1 cellular context compared by ENCODE assay signal in the genomic region with DNA sequence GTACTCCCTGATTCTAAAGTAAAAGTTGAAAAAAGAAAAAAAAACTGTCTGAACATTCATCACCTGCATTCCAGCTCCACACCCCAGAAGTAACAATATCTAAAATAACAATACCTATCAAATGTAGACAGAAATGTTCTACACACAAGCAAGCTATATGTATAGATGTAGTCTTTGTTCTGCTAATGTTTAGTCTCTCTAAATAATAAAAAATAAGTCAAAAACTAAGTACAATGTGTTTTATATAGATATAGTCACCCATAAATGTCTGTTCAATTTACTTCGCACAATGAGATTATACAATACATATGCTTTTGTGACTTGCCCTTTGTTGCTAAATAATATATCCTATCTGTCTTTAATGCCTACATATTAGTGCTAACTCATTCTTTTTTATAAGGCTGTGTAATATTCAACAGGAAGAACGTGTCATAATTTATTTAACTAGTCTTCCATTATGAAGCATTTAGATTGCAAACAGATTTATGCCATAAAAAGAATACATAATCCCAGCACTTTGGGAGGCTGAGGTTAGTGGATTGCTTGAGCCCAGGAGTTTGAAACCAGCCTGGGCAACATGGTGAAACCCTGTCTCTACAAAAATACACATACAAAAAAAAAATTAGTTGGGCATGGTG.
TF ChIP-seq lines count a peak whose summit lies in the region.

No MANE protein-coding gene starts in this region.

TF ChIP-seq in GM23338, 12 proteins besides CTCF, POLR2A, EP300 and RAD21:
- TF ChIP-seq, protein P1, sequence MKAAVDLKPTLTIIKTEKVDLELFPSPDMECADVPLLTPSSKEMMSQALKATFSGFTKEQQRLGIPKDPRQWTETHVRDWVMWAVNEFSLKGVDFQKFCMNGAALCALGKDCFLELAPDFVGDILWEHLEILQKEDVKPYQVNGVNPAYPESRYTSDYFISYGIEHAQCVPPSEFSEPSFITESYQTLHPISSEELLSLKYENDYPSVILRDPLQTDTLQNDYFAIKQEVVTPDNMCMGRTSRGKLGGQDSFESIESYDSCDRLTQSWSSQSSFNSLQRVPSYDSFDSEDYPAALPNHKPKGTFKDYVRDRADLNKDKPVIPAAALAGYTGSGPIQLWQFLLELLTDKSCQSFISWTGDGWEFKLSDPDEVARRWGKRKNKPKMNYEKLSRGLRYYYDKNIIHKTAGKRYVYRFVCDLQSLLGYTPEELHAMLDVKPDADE (IDR thresholded peaks at IDR 0.05), result no peak
- no peak for TF ChIP-seq EZH2phosphoT487 (IDR thresholded peaks at IDR 0.05; ENCODE audit: unreplicated experiment)
- TF ChIP-seq POLR2AphosphoS5 (IDR thresholded peaks at IDR 0.05; ENCODE audit: low read depth), result no peak
- TF ChIP-seq ZNF114 (CRISPR knock-in tag; IDR thresholded peaks at IDR 0.05), result no peak
- TF ChIP-seq CREB1 (CRISPR knock-in tag; IDR thresholded peaks at IDR 0.05; ENCODE audit: low read depth), result no peak
- TF ChIP-seq, protein P2, sequence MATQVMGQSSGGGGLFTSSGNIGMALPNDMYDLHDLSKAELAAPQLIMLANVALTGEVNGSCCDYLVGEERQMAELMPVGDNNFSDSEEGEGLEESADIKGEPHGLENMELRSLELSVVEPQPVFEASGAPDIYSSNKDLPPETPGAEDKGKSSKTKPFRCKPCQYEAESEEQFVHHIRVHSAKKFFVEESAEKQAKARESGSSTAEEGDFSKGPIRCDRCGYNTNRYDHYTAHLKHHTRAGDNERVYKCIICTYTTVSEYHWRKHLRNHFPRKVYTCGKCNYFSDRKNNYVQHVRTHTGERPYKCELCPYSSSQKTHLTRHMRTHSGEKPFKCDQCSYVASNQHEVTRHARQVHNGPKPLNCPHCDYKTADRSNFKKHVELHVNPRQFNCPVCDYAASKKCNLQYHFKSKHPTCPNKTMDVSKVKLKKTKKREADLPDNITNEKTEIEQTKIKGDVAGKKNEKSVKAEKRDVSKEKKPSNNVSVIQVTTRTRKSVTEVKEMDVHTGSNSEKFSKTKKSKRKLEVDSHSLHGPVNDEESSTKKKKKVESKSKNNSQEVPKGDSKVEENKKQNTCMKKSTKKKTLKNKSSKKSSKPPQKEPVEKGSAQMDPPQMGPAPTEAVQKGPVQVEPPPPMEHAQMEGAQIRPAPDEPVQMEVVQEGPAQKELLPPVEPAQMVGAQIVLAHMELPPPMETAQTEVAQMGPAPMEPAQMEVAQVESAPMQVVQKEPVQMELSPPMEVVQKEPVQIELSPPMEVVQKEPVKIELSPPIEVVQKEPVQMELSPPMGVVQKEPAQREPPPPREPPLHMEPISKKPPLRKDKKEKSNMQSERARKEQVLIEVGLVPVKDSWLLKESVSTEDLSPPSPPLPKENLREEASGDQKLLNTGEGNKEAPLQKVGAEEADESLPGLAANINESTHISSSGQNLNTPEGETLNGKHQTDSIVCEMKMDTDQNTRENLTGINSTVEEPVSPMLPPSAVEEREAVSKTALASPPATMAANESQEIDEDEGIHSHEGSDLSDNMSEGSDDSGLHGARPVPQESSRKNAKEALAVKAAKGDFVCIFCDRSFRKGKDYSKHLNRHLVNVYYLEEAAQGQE (IDR thresholded peaks at IDR 0.05; ENCODE audit: unreplicated experiment), result no peak
- TF ChIP-seq ZNF331 (CRISPR knock-in tag; IDR thresholded peaks at IDR 0.05; ENCODE audit: low read depth), result no peak
- TF ChIP-seq, protein P3, sequence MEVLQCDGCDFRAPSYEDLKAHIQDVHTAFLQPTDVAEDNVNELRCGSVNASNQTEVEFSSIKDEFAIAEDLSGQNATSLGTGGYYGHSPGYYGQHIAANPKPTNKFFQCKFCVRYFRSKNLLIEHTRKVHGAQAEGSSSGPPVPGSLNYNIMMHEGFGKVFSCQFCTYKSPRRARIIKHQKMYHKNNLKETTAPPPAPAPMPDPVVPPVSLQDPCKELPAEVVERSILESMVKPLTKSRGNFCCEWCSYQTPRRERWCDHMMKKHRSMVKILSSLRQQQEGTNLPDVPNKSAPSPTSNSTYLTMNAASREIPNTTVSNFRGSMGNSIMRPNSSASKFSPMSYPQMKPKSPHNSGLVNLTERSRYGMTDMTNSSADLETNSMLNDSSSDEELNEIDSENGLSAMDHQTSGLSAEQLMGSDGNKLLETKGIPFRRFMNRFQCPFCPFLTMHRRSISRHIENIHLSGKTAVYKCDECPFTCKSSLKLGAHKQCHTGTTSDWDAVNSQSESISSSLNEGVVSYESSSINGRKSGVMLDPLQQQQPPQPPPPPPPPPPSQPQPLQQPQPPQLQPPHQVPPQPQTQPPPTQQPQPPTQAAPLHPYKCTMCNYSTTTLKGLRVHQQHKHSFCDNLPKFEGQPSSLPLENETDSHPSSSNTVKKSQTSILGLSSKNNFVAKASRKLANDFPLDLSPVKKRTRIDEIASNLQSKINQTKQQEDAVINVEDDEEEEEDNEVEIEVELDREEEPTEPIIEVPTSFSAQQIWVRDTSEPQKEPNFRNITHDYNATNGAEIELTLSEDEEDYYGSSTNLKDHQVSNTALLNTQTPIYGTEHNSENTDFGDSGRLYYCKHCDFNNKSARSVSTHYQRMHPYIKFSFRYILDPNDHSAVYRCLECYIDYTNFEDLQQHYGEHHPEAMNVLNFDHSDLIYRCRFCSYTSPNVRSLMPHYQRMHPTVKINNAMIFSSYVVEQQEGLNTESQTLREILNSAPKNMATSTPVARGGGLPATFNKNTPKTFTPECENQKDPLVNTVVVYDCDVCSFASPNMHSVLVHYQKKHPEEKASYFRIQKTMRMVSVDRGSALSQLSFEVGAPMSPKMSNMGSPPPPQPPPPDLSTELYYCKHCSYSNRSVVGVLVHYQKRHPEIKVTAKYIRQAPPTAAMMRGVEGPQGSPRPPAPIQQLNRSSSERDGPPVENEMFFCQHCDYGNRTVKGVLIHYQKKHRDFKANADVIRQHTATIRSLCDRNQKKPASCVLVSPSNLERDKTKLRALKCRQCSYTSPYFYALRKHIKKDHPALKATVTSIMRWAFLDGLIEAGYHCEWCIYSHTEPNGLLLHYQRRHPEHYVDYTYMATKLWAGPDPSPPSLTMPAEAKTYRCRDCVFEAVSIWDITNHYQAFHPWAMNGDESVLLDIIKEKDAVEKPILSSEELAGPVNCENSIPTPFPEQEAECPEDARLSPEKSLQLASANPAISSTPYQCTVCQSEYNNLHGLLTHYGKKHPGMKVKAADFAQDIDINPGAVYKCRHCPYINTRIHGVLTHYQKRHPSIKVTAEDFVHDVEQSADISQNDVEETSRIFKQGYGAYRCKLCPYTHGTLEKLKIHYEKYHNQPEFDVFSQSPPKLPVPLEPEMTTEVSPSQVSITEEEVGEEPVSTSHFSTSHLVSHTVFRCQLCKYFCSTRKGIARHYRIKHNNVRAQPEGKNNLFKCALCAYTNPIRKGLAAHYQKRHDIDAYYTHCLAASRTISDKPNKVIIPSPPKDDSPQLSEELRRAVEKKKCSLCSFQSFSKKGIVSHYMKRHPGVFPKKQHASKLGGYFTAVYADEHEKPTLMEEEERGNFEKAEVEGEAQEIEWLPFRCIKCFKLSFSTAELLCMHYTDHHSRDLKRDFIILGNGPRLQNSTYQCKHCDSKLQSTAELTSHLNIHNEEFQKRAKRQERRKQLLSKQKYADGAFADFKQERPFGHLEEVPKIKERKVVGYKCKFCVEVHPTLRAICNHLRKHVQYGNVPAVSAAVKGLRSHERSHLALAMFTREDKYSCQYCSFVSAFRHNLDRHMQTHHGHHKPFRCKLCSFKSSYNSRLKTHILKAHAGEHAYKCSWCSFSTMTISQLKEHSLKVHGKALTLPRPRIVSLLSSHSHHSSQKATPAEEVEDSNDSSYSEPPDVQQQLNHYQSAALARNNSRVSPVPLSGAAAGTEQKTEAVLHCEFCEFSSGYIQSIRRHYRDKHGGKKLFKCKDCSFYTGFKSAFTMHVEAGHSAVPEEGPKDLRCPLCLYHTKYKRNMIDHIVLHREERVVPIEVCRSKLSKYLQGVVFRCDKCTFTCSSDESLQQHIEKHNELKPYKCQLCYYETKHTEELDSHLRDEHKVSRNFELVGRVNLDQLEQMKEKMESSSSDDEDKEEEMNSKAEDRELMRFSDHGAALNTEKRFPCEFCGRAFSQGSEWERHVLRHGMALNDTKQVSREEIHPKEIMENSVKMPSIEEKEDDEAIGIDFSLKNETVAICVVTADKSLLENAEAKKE (CRISPR knock-in tag; IDR thresholded peaks at IDR 0.05), result no peak
- no peak for TF ChIP-seq NANOG (IDR thresholded peaks at IDR 0.05; ENCODE audit: borderline replicate concordance)
- no peak for TF ChIP-seq EZH2 (IDR thresholded peaks at IDR 0.05; ENCODE audit: low read depth, unreplicated experiment)
- TF ChIP-seq JUNB (IDR thresholded peaks at IDR 0.05; ENCODE audit: unreplicated experiment), result no peak
- TF ChIP-seq STAT1 (IDR thresholded peaks at IDR 0.05; ENCODE audit: unreplicated experiment), result no peak
